Comparison of ENCODE assay signal across 8 cellular contexts in genomic region chr20:56343861-56344381, GRCh38. TPM values are rescaled to one million over a fixed set of nuclear protein-coding genes. Genes with fewer than 3 reads are reported as not detected.
DNase-seq lines count a peak whose midpoint lies in the region; ATAC-seq and TF ChIP-seq lines count a peak whose summit lies in the region.

No MANE protein-coding gene starts in this region.

- no CpG with 5 or more reads among the region's 41 CpGs for WGBS in mesendoderm (ENCODE audit: extremely low coverage, insufficient coverage, low lambda C conversion rate)
- 0 to 7% methylated on average over 2 to 41 of the region's 41 CpGs for WGBS in transverse colon (ENCODE audit: low coverage in 1 of 2), 2 donors

- H2BK120ac ChIP-seq in mesendoderm (ENCODE audit: low read depth, low read length): no peak overlapping the region

- H3K56ac ChIP-seq in mesendoderm (ENCODE audit: low read length): peak overlapping the region; percentile 45

- H3K27ac Mint-ChIP-seq in HFFc6: no peak overlapping the region
- H3K27ac Mint-ChIP-seq in T-helper 17 cell: no peak overlapping the region

- peaks cover 14% of the 10 kb centered on the region for H3K4me1 Mint-ChIP-seq in HFFc6 (ENCODE audit: low read depth)
- H3K4me1 Mint-ChIP-seq in T-helper 17 cell: peaks cover 22% of the 10 kb centered on the region

- intact Hi-C loops in dorsolateral prefrontal cortex (cut with DNase I) (loop anchor here (2.0 to 10.0 kb wide), 3 partner anchors 95 to 159 kb away; partner anchors contain the start of gene MC3R (in 1 of the 2)), transverse colon (cut with DNase I; ENCODE audit: low total_unique reads) (no loop called here)

- DNase-seq in GM06990 (ENCODE audit: extremely low read depth, insufficient read length): peak; percentile 46
- peak; percentile 18 for DNase-seq in HFFc6
- DNase-seq in T-helper 17 cell: peak in 2 of 3 donors; percentile 14 to 24
- DNase-seq in dorsolateral prefrontal cortex: peak in 7 of 10 donors; percentile 39 to 74 (median 50)
- peak; percentile 83 for DNase-seq in mesendoderm
- DNase-seq in transverse colon: peak; percentile 21
- no peak for DNase-seq in NCI-H774 (lab: John Stamatoyannopoulos, UW)

- no peak overlapping the region for H3K4ac ChIP-seq in mesendoderm (ENCODE audit: low read depth, low read length)

- TF ChIP-seq CTCF in GM06990 (IDR thresholded peaks at IDR 0.05; ENCODE audit: insufficient read depth, low read length, poor library complexity, severe bottlenecking): peak; percentile 63
- TF ChIP-seq CTCF in HFFc6 (IDR thresholded peaks at IDR 0.05): peak; percentile 85
- peak; percentile 22 to 88 (median 78) for TF ChIP-seq CTCF in dorsolateral prefrontal cortex (IDR thresholded peaks at IDR 0.05 in 54 of 56, conservative IDR thresholded peaks at IDR 0.05 in 2 of 56; ENCODE audit: low read depth in 1 of 56, partially characterized antibody in 56 of 56)
- peak; percentile 23 to 51 (median 50) for TF ChIP-seq CTCF in transverse colon (IDR thresholded peaks at IDR 0.05)

- no peak overlapping the region for H2BK5ac ChIP-seq in mesendoderm (ENCODE audit: low read length)

- H3K79me2 ChIP-seq in mesendoderm (ENCODE audit: control insufficient read depth, insufficient read depth, low read length): no peaks in the 10 kb centered on the region

- no peak overlapping the region for H2BK15ac ChIP-seq in mesendoderm (replicated peaks; ENCODE audit: low read depth)

- H3K9me3 ChIP-seq in T-helper 17 cell (ENCODE audit: control insufficient read depth, low read length, poor library complexity, severe bottlenecking) (no peaks in the 10 kb centered on the region), transverse colon (no peaks in the 10 kb centered on the region)

- in situ Hi-C loops in transverse colon (cut with MboI; ENCODE audit: low pct_ligation_motif_present in 1 of 4, low pct_unique_long_range_greater_than_20kb in 1 of 4, low sequenced_read_pairs in 3 of 4): no loop called here

- H3K4me3 ChIP-seq in GM06990 (replicated peaks; ENCODE audit: low read depth, low read length) (no peak overlapping the region), dorsolateral prefrontal cortex (peak overlapping the region in 57 of 59 donors; percentile 8 to 66 (median 43)), mesendoderm (ENCODE audit: low read length) (no peak overlapping the region), transverse colon (no peak overlapping the region)

- ATAC-seq in T-helper 17 cell (peak; percentile 71), GM18520 (IDR thresholded peaks at IDR 0.05; ENCODE audit: unreplicated experiment) (no peak)

- no peak overlapping the region for H2AK5ac ChIP-seq in mesendoderm (ENCODE audit: low read length)

- no peaks in the 10 kb centered on the region for H3K79me1 ChIP-seq in mesendoderm (ENCODE audit: low read length)

- no peak overlapping the region for H3K18ac ChIP-seq in mesendoderm (ENCODE audit: low read length)

- no peak for TF ChIP-seq POLR2A in transverse colon (IDR thresholded peaks at IDR 0.05)

- H4K8ac ChIP-seq in mesendoderm (ENCODE audit: low read depth, low read length): no peak overlapping the region

- H3K36me3 Mint-ChIP-seq in HFFc6 (ENCODE audit: low read depth) (no peaks in the 10 kb centered on the region), T-helper 17 cell (ENCODE audit: low read depth) (peaks cover 7% of the 10 kb centered on the region)

- peak overlapping the region; percentile 67 for H3K4me2 ChIP-seq in mesendoderm (ENCODE audit: low read length)

- H4K5ac ChIP-seq in mesendoderm (ENCODE audit: low read length): no peak overlapping the region

- H3K9ac ChIP-seq in mesendoderm (ENCODE audit: low read length): peak overlapping the region; percentile 42

- no peak for TF ChIP-seq EP300 in transverse colon (IDR thresholded peaks at IDR 0.05; ENCODE audit: low read depth)

- H3K4me1 ChIP-seq in mesendoderm (ENCODE audit: control insufficient read depth, low read depth, low read length): peaks cover 8% of the 10 kb centered on the region
- peaks cover 0 to 7% (median 0%) of the 10 kb centered on the region in 4 donors for H3K4me1 ChIP-seq in transverse colon

- H3K36me3 ChIP-seq in GM06990 (ENCODE audit: control insufficient read depth, insufficient read depth, low read length) (no peaks in the 10 kb centered on the region), mesendoderm (ENCODE audit: control insufficient read depth, insufficient read depth, low read length) (no peaks in the 10 kb centered on the region), transverse colon (no peaks in the 10 kb centered on the region)

- no peak overlapping the region for H3K27ac ChIP-seq in dorsolateral prefrontal cortex
- no peak overlapping the region for H3K27ac ChIP-seq in mesendoderm (ENCODE audit: low read depth, low read length)
- H3K27ac ChIP-seq in transverse colon: no peak overlapping the region

- H3K4me3 Mint-ChIP-seq in HFFc6 (peak overlapping the region; percentile 30; the same call in 1 of the 2 replicates), T-helper 17 cell (peak overlapping the region; percentile 57)

- peaks cover 21% of the 10 kb centered on the region for H3K27me3 Mint-ChIP-seq in HFFc6 (ENCODE audit: insufficient read depth)
- H3K27me3 Mint-ChIP-seq in T-helper 17 cell: peaks cover 85% of the 10 kb centered on the region

- H3K23ac ChIP-seq in mesendoderm (ENCODE audit: low read length): no peak overlapping the region

- H3K27me3 ChIP-seq in GM06990 (replicated peaks; ENCODE audit: control insufficient read depth, insufficient read depth, low read length) (peaks cover 2% of the 10 kb centered on the region; the same call in 1 of the 2 replicates), dorsolateral prefrontal cortex (peaks cover 0 to 24% (median 6%) of the 10 kb centered on the region in 45 donors), mesendoderm (ENCODE audit: insufficient read depth, low read length, poor library complexity) (no peaks in the 10 kb centered on the region), transverse colon (peaks cover 49% of the 10 kb centered on the region)

- no peaks in the 10 kb centered on the region for H3K9me3 Mint-ChIP-seq in HFFc6

RNA-seq across cellular contexts. Expression of gene FAM210B, which starts 14.9 kb away (rescaled TPM):
- total RNA-seq in HFFc6 (2021; fragmentation: NEBNext Ultra II Directional; extraction: Animal tissue kit (Norgen Biotek cat#: 25700)): 10 to 100 TPM; 34.5 to 58.6 (median 41.0) TPM
- total RNA-seq in T-helper 17 cell (10 to 100 TPM; 15.9 to 16.9 TPM), dorsolateral prefrontal cortex (10 to 100 TPM; 19.5 to 41.4 (median 28.6) TPM), transverse colon (10 to 100 TPM; 15.3 to 30.7 (median 25.5) TPM)
- polyA plus RNA-seq in mesendoderm (2013, experiment 1 of 2): 17.0 TPM
- 17.2 TPM for polyA plus RNA-seq in mesendoderm (2013, experiment 2 of 2)

RNA-seq across cellular contexts. Expression of gene AURKA, which starts 48.1 kb away (rescaled TPM):
- total RNA-seq in HFFc6 (2021; fragmentation: NEBNext Ultra II Directional; extraction: Animal tissue kit (Norgen Biotek cat#: 25700)): 10 to 100 TPM; 37.2 to 82.0 (median 77.1) TPM
- 1 to 10 TPM in 1 of 2 donors, under 1 TPM in 1; 0.92 to 1.0 TPM for total RNA-seq in T-helper 17 cell
- total RNA-seq in dorsolateral prefrontal cortex: 1 to 10 TPM; 1.1 to 5.7 (median 2.8) TPM
- polyA plus RNA-seq in mesendoderm (2013, experiment 1 of 2): 91.0 TPM
- 89.8 TPM for polyA plus RNA-seq in mesendoderm (2013, experiment 2 of 2)
- total RNA-seq in transverse colon: 10 to 100 TPM in 1 of 4 donors, 1 to 10 TPM in 2, under 1 TPM in 1; 0.75 to 12.4 (median 4.9) TPM

RNA-seq across cellular contexts. Expression of gene CSTF1, which starts 48.5 kb away (rescaled TPM):
- total RNA-seq in HFFc6 (2021; fragmentation: NEBNext Ultra II Directional; extraction: Animal tissue kit (Norgen Biotek cat#: 25700)): 10 to 100 TPM; 32.1 to 40.5 (median 34.6) TPM
- total RNA-seq in T-helper 17 cell: 10 to 100 TPM; 21.8 to 23.7 TPM
- total RNA-seq in dorsolateral prefrontal cortex: 10 to 100 TPM; 15.8 to 37.3 (median 25.6) TPM
- polyA plus RNA-seq in mesendoderm (2013, experiment 1 of 2): 39.7 TPM
- 40.9 TPM for polyA plus RNA-seq in mesendoderm (2013, experiment 2 of 2)
- total RNA-seq in transverse colon: 10 to 100 TPM in 2 of 4 donors, 1 to 10 TPM in 2; 5.2 to 21.8 (median 14.2) TPM

Comparison
In these comparisons a context has a peak if more than half of its experiments do, and no peak if none do; other contexts are left out.
1. H3K4me3 ChIP-seq: peak in dorsolateral prefrontal cortex (57 of 59); none in GM06990 (single experiment), mesendoderm (single experiment) and transverse colon (0 of 4).
2. Peak in every context shown above with its lines, with median percentiles within 50 percentile points of each other: CTCF ChIP-seq.